24 cellular contexts compared by ENCODE assay signal in genomic region chr1:245934409-245934808, GRCh38.
DNase-seq lines count a peak whose midpoint lies in the region; ATAC-seq, FAIRE-seq and TF ChIP-seq lines count a peak whose summit lies in the region.
"Had no signal": no experiment of that assay in that cellular context is flagged by ENCODE, and none has a peak within 500 bp of the region (broad histone marks: within the 10 kb centered on the region; RNA-seq: fewer than 3 reads in every experiment).

No MANE protein-coding gene starts in this region.

- H3K9ac ChIP-seq in H9 (ENCODE audit: extremely low read depth, insufficient read length, low read length) (no peak overlapping the region), H1 (replicated peaks in 1 of 4; ENCODE audit: extremely low read depth in 1 of 4, low read depth in 3 of 4, low read length in 3 of 4) (no peak overlapping the region), trophoblast cell (ENCODE audit: low read length) (no peak overlapping the region)
- H3K9ac ChIP-seq: BLaER1 treated with 17β-estradiol and CSF1 and Interleukin-3, amounts not matched to agents 10 nM and 100 nM had no signal

- no peak for TF ChIP-seq RAD21 in H1 (IDR thresholded peaks at IDR 0.05 in 1 of 2, conservative IDR thresholded peaks at IDR 0.05 in 1 of 2; ENCODE audit: low read depth in 2 of 2, low read length in 2 of 2)

- peaks cover 19% of the 10 kb centered on the region in 2 experiments for H3K4me1 Mint-ChIP-seq in H9
- H3K4me1 Mint-ChIP-seq: CD14-positive monocyte; CD8-positive, alpha-beta memory T cell had no signal

- H4K12ac ChIP-seq in trophoblast cell (ENCODE audit: low read depth, low read length) = no peak overlapping the region

- no peak overlapping the region for H2BK12ac ChIP-seq in H9 (ENCODE audit: insufficient read length, low read depth, low read length)
- 0 out of 2 replicates have a peak overlapping the region, but pooled peaks have one; percentile 11 for H2BK12ac ChIP-seq in H1 (ENCODE audit: low read depth, low read length)
- H2BK12ac ChIP-seq in trophoblast cell (ENCODE audit: low read length) = no peak overlapping the region

- no peak for FAIRE-seq in H1 (lab: Jason Lieb, UNC)
- FAIRE-seq: A549, D721Med, GM12891, GM18507 had no signal

- H2AFZ ChIP-seq in H9 (ENCODE audit: low read length) (no peak overlapping the region), H1 (ENCODE audit: low read length) (0 out of 2 replicates have a peak overlapping the region, but pooled peaks have one; percentile 37), trophoblast cell (ENCODE audit: insufficient read depth, low read length, poor library complexity) (no peak overlapping the region)

- ATAC-seq in HG03378 (IDR thresholded peaks at IDR 0.05; ENCODE audit: unreplicated experiment) = no peak
- ATAC-seq: A549 had no signal

- no peaks in the 10 kb centered on the region for H3K9me3 ChIP-seq in H9 (ENCODE audit: control insufficient read depth, low read depth, low read length)
- H3K9me3 ChIP-seq in H1 (ENCODE audit: insufficient read depth in 2 of 2, low read depth in 1 of 2, low read length in 1 of 2) = no peaks in the 10 kb centered on the region
- no peaks in the 10 kb centered on the region for H3K9me3 ChIP-seq in trophoblast cell (ENCODE audit: insufficient read depth, low read depth, low read length)
- H3K9me3 ChIP-seq: A549; BE2C; BLaER1 treated with 17β-estradiol and CSF1 and Interleukin-3, amounts not matched to agents 10 nM and 100 nM; HAP-1 had no signal

- H2AK5ac ChIP-seq in H9 (ENCODE audit: insufficient read length, low read length) = no peak overlapping the region
- peak overlapping the region; percentile 48; the same call in 1 of the 2 replicates for H2AK5ac ChIP-seq in H1 (ENCODE audit: low read depth, low read length)
- H2AK5ac ChIP-seq in trophoblast cell (ENCODE audit: low read length) = peak overlapping the region; percentile 69

- no peak for TF ChIP-seq EP300 in H1 (IDR thresholded peaks at IDR 0.05; ENCODE audit: borderline replicate concordance in 1 of 2, low read depth in 2 of 2, low read length in 2 of 2)

- CTCF ChIA-PET in H1 (lab: Charles Lee; ENCODE audit: partially characterized antibody) = no interaction called here

- no peak for TF ChIP-seq POLR2A in H1 (IDR thresholded peaks at IDR 0.05; ENCODE audit: control extremely low read depth in 1 of 2, low read depth in 2 of 2, low read length in 2 of 2)

- H3K18ac ChIP-seq in H9 (ENCODE audit: insufficient read length, low read depth, low read length) (no peak overlapping the region), H1 (ENCODE audit: extremely low read depth, low read length) (no peak overlapping the region), trophoblast cell (ENCODE audit: low read length) (peak overlapping the region; percentile 66)

- H4K8ac ChIP-seq in H9 (replicated peaks; ENCODE audit: insufficient read length, low read depth, low read length) = no peak overlapping the region
- H4K8ac ChIP-seq in H1 (ENCODE audit: extremely low read depth, insufficient read depth, low read length) = no peak overlapping the region
- peak overlapping the region; percentile 62 for H4K8ac ChIP-seq in trophoblast cell (ENCODE audit: low read depth, low read length)

- H3K79me1 ChIP-seq in H9 (ENCODE audit: insufficient read depth, low read depth, low read length, poor library complexity, severe bottlenecking) = no peaks in the 10 kb centered on the region
- H3K79me1 ChIP-seq in H1 (ENCODE audit: low read depth, low read length) = no peaks in the 10 kb centered on the region
- H3K79me1 ChIP-seq in trophoblast cell (ENCODE audit: low read length) = peaks cover 3% of the 10 kb centered on the region

- no peak for DNase-seq in H9
- DNase-seq in H1 (ENCODE audit: low read depth in 1 of 2, low spot score in 2 of 2) = no peak
- no peak for DNase-seq in trophoblast cell
- no peak for DNase-seq in GF-D8 (lab: John Stamatoyannopoulos, UW)
- DNase-seq in MV-4-11 (lab: John Stamatoyannopoulos, UW) = no peak
- DNase-seq: 8988T; ACHN; AML-193; BE2C; CD4-positive, alpha-beta T cell; CD8-positive, alpha-beta memory T cell; DMS 273 treated with DMSO at 0.1 percent for 48 hours; DMS79; EL; GDM1; HFFc6 had no signal

- H4K20me1 ChIP-seq in H9 (ENCODE audit: control insufficient read depth, insufficient read depth, insufficient read length) (no peaks in the 10 kb centered on the region), H1 (replicated peaks in 1 of 2; ENCODE audit: control insufficient read depth in 1 of 2, insufficient read depth in 2 of 2, low read length in 2 of 2) (no peaks in the 10 kb centered on the region)
- H4K20me1 ChIP-seq: BLaER1 treated with 17β-estradiol and CSF1 and Interleukin-3, amounts not matched to agents 10 nM and 100 nM had no signal

- H2BK120ac ChIP-seq in H9 (ENCODE audit: low read depth, low read length, poor library complexity, severe bottlenecking) (no peak overlapping the region), H1 (replicated peaks; ENCODE audit: low read depth, low read length) (no peak overlapping the region), trophoblast cell (ENCODE audit: insufficient read depth, low read length, poor library complexity) (no peak overlapping the region)

- H3K56ac ChIP-seq in H9 (ENCODE audit: insufficient read length, low read depth, low read length) = no peak overlapping the region
- no peak overlapping the region for H3K56ac ChIP-seq in H1 (replicated peaks; ENCODE audit: insufficient read length, low read depth, low read length)

- no peaks in the 10 kb centered on the region for H3K9me3 Mint-ChIP-seq in H9
- H3K9me3 Mint-ChIP-seq: CD14-positive monocyte; CD4-positive, alpha-beta T cell; CD8-positive, alpha-beta memory T cell; HFFc6 had no signal

- POLR2A ChIA-PET in H1 (lab: Charles Lee; ENCODE audit: partially characterized antibody) = no interaction called here

- H4K91ac ChIP-seq in H9 (ENCODE audit: insufficient read length, low read depth, low read length) (no peak overlapping the region), H1 (replicated peaks; ENCODE audit: insufficient read length, low read length) (no peak overlapping the region), trophoblast cell (ENCODE audit: low read depth, low read length) (peak overlapping the region; percentile 52)

- H3K36me3 ChIP-seq in H1 (ENCODE audit: control insufficient read depth in 2 of 4, insufficient read depth in 4 of 4, low read length in 3 of 4) = no peaks in the 10 kb centered on the region
- H3K36me3 ChIP-seq in trophoblast cell (ENCODE audit: control insufficient read depth in 1 of 2, insufficient read depth in 2 of 2, low read length in 2 of 2) = no peaks in the 10 kb centered on the region
- H3K36me3 ChIP-seq: BLaER1 treated with 17β-estradiol and CSF1 and Interleukin-3, amounts not matched to agents 10 nM and 100 nM; HAP-1 had no signal

- H2BK5ac ChIP-seq in H9 (ENCODE audit: insufficient read length, low read length) (no peak overlapping the region), H1 (ENCODE audit: low read depth, low read length) (peak overlapping the region; percentile 27; the same call in 1 of the 2 replicates), trophoblast cell (ENCODE audit: low read depth, low read length, poor library complexity) (peak overlapping the region; percentile 44)

- H3K14ac ChIP-seq in H9 (ENCODE audit: insufficient read depth, low read length) (no peak overlapping the region), H1 (ENCODE audit: insufficient read length) (no peak overlapping the region), trophoblast cell (ENCODE audit: low read length) (no peak overlapping the region)

- H3K4me1 ChIP-seq in H9 (ENCODE audit: insufficient read depth, low read length) (peaks cover 6% of the 10 kb centered on the region; the same call in 1 of the 2 replicates), H1 (replicated peaks in 1 of 4; ENCODE audit: control insufficient read depth in 3 of 4, insufficient read depth in 4 of 4, low read length in 3 of 4) (peaks cover 0 to 8% (median 3%) of the 10 kb centered on the region in 4 experiments; a peak in 2 of 7 replicates), trophoblast cell (ENCODE audit: control insufficient read depth in 1 of 2, insufficient read depth in 2 of 2, low read length in 2 of 2) (peaks cover 0 to 1% of the 10 kb centered on the region in 2 experiments)
- H3K4me1 ChIP-seq: A549, BE2C had no signal

- no peak for TF ChIP-seq CTCF in H9 (conservative IDR thresholded peaks at IDR 0.05)
- no peak for TF ChIP-seq CTCF in H1 (IDR thresholded peaks at IDR 0.05; ENCODE audit: control extremely low read depth in 1 of 3, insufficient read depth in 1 of 3, low read depth in 1 of 3, low read length in 3 of 3)

- no peak overlapping the region for H4K5ac ChIP-seq in H9 (ENCODE audit: insufficient read length, low read depth, low read length)
- no peak overlapping the region for H4K5ac ChIP-seq in H1 (ENCODE audit: insufficient read length, low read depth, low read length)

- no peaks in the 10 kb centered on the region for H3K79me2 ChIP-seq in H9 (ENCODE audit: insufficient read depth, low read length)
- H3K79me2 ChIP-seq in H1 (ENCODE audit: control insufficient read depth in 1 of 2, insufficient read depth in 2 of 2, low read length in 2 of 2) = no peaks in the 10 kb centered on the region
- no peaks in the 10 kb centered on the region for H3K79me2 ChIP-seq in trophoblast cell (ENCODE audit: control insufficient read depth, insufficient read depth, low read length, poor library complexity)

- no peak overlapping the region for H3K4me2 ChIP-seq in H9 (ENCODE audit: insufficient read depth, insufficient read length, low read length)
- no peak overlapping the region for H3K4me2 ChIP-seq in H1 (ENCODE audit: insufficient read depth in 1 of 2, low read depth in 2 of 2, low read length in 2 of 2)
- H3K4me2 ChIP-seq in trophoblast cell (ENCODE audit: low read length) = no peak overlapping the region
- H3K4me2 ChIP-seq: A549; BLaER1 treated with 17β-estradiol and CSF1 and Interleukin-3, amounts not matched to agents 10 nM and 100 nM had no signal

- H2BK20ac ChIP-seq in H9 (ENCODE audit: low read depth, low read length, poor library complexity, severe bottlenecking) (no peak overlapping the region), H1 (ENCODE audit: low read length) (no peak overlapping the region)

- H3K23ac ChIP-seq in H9 (ENCODE audit: insufficient read length, low read depth, low read length) (no peak overlapping the region), H1 (ENCODE audit: insufficient read length) (no peak overlapping the region), trophoblast cell (ENCODE audit: low read length) (no peak overlapping the region)

- no peak overlapping the region for H2BK15ac ChIP-seq in H9 (ENCODE audit: low read depth, low read length)
- H2BK15ac ChIP-seq in H1 (ENCODE audit: low read length) = no peak overlapping the region

- H3K27me3 ChIP-seq in H9 (ENCODE audit: insufficient read depth, low read length) (no peaks in the 10 kb centered on the region), H1 (replicated peaks in 1 of 4; ENCODE audit: control insufficient read depth in 3 of 4, extremely low read depth in 1 of 4, insufficient read depth in 3 of 4, low read length in 3 of 4) (no peaks in the 10 kb centered on the region), trophoblast cell (ENCODE audit: insufficient read depth, low read length) (no peaks in the 10 kb centered on the region)
- H3K27me3 ChIP-seq: BE2C; BLaER1 treated with 17β-estradiol and CSF1 and Interleukin-3, amounts not matched to agents 10 nM and 100 nM had no signal

- no peak overlapping the region for H3K4ac ChIP-seq in H9 (ENCODE audit: low read depth, low read length)
- no peak overlapping the region for H3K4ac ChIP-seq in H1 (replicated peaks; ENCODE audit: insufficient read length, low read depth, low read length)
- no peak overlapping the region for H3K4ac ChIP-seq in trophoblast cell (ENCODE audit: low read depth, low read length)

- no peak overlapping the region for H3T11ph ChIP-seq in H9 (ENCODE audit: low read length)

- no peaks in the 10 kb centered on the region for H3K36me3 Mint-ChIP-seq in H9 (ENCODE audit: insufficient read depth in 1 of 3, low read depth in 3 of 3)

- peak overlapping the region in 2 of 3 experiments; percentile 90 to 95; a peak in 5 of 7 replicates for H3K27ac Mint-ChIP-seq in H9
- H3K27ac Mint-ChIP-seq: CD4-positive, alpha-beta T cell; HFFc6 had no signal

- H3K4me3 Mint-ChIP-seq in H9 = peak overlapping the region in 1 of 2 experiments; percentile 41; a peak in 1 of 5 replicates
- H3K4me3 Mint-ChIP-seq: CD14-positive monocyte; CD4-positive, alpha-beta T cell; CD8-positive, alpha-beta memory T cell; HFFc6 had no signal

- no peaks in the 10 kb centered on the region for H3K27me3 Mint-ChIP-seq in H9 (ENCODE audit: low read depth)
- H3K27me3 Mint-ChIP-seq: CD4-positive, alpha-beta T cell; CD8-positive, alpha-beta memory T cell had no signal

- H3K23me2 ChIP-seq in H9 (ENCODE audit: insufficient read length, low read depth, low read length, poor library complexity, severe bottlenecking) (no peaks in the 10 kb centered on the region), H1 (ENCODE audit: low read depth, low read length) (no peaks in the 10 kb centered on the region)

- no CpG with 5 or more reads among the region's 7 CpGs for WGBS in H9 (ENCODE audit: extremely low coverage, insufficient read length, low lambda C conversion rate)
- WGBS in H1 (ENCODE audit: extremely low coverage in 1 of 2, insufficient coverage in 1 of 2, insufficient read length in 1 of 2, insufficient replicate concordance in 2 of 2, low coverage in 1 of 2, low lambda C conversion rate in 2 of 2, missing lambda C conversion rate in 1 of 2), 2 experiments = 87% methylated on average over 7 of the region's 7 CpGs; no CpG with 5 or more reads in 1 of the 2 experiments
- WGBS in trophoblast cell (ENCODE audit: extremely low coverage, insufficient coverage, insufficient read length) = no CpG with 5 or more reads among the region's 7 CpGs

- H3K27ac ChIP-seq in H9 (ENCODE audit: insufficient read length, low read depth, low read length) (no peak overlapping the region), H1 (ENCODE audit: low read depth, low read length) (no peak overlapping the region), trophoblast cell (ENCODE audit: low read depth, low read length) (no peak overlapping the region)
- H3K27ac ChIP-seq: A549; BLaER1 treated with 17β-estradiol and CSF1 and Interleukin-3, amounts not matched to agents 10 nM and 100 nM had no signal

- H3K4me3 ChIP-seq in H1 (ENCODE audit: extremely low read depth in 1 of 4, insufficient read depth in 2 of 4, low read depth in 3 of 4, low read length in 4 of 4) (peak overlapping the region in 1 of 4 experiments; percentile 34; a peak in 1 of 8 replicates), trophoblast cell (ENCODE audit: low read depth, low read length) (no peak overlapping the region)
- H3K4me3 ChIP-seq: A549; BLaER1 treated with 17β-estradiol and CSF1 and Interleukin-3, amounts not matched to agents 10 nM and 100 nM; HAP-1 had no signal
